10 cellular contexts compared by ENCODE assay signal in genomic region chr3:122409392-122409791, GRCh38. TPM values are rescaled to one million over a fixed set of nuclear protein-coding genes. Genes with fewer than 3 reads are reported as not detected.
DNase-seq lines count a peak whose midpoint lies in the region; ATAC-seq and TF ChIP-seq lines count a peak whose summit lies in the region.
"Had no signal": no experiment of that assay in that cellular context is flagged by ENCODE, and none has a peak within 500 bp of the region (broad histone marks: within the 10 kb centered on the region; RNA-seq: fewer than 3 reads in every experiment).

No MANE protein-coding gene starts in this region.

- H3K4me1 ChIP-seq in colonic mucosa: no peaks in the 10 kb centered on the region

- peak overlapping the region; percentile 3 for H3K27ac Mint-ChIP-seq in T-helper 1 cell treated with Interleukin-12 subunit alpha and Interleukin-12 subunit beta and Interleukin-4 antibody, amounts not matched to agents 30 μg/mL and 1 μg/mL, for 36 hours
- H3K27ac Mint-ChIP-seq in activated naive CD8-positive, alpha-beta T cell: peak overlapping the region; percentile 64
- H3K27ac Mint-ChIP-seq in natural killer cell treated with Interleukin-12 subunit alpha and Interleukin-12 subunit beta and Interleukin-15 and Interleukin-18, amount 100 ng/mL, for 72 hours: peak overlapping the region; percentile 12 to 67

- no peak for TF ChIP-seq CTCF in colonic mucosa (IDR thresholded peaks at IDR 0.05)

- H3K4me1 Mint-ChIP-seq in T-helper 1 cell treated with Interleukin-12 subunit alpha and Interleukin-12 subunit beta and Interleukin-4 antibody, amounts not matched to agents 30 μg/mL and 1 μg/mL, for 36 hours (ENCODE audit: low read depth): peaks cover 13% of the 10 kb centered on the region
- peaks cover 33% of the 10 kb centered on the region for H3K4me1 Mint-ChIP-seq in activated naive CD8-positive, alpha-beta T cell (ENCODE audit: low read depth)
- peaks cover 17 to 22% of the 10 kb centered on the region in 2 donors for H3K4me1 Mint-ChIP-seq in natural killer cell treated with Interleukin-12 subunit alpha and Interleukin-12 subunit beta and Interleukin-15 and Interleukin-18, amount 100 ng/mL, for 72 hours (ENCODE audit: low read depth in 2 of 2)

- H3K9ac ChIP-seq in colonic mucosa (ENCODE audit: low read depth in 2 of 2, low read length in 2 of 2): no peak overlapping the region

- H3K36me3 ChIP-seq in colonic mucosa: peaks cover 27% of the 10 kb centered on the region

- H3K9me3 ChIP-seq in colonic mucosa: no peaks in the 10 kb centered on the region

- ATAC-seq in natural killer cell treated with Interleukin-12 subunit alpha and Interleukin-12 subunit beta and Interleukin-15 and Interleukin-18, amount 100 ng/mL, for 72 hours: no peak
- ATAC-seq in GM21528 (IDR thresholded peaks at IDR 0.05; ENCODE audit: low FRiP score, unreplicated experiment): no peak
- ATAC-seq: Right ventricle myocardium inferior had no signal

- H3K4me3 ChIP-seq in colonic mucosa: no peak overlapping the region

- no peak for DNase-seq in T-helper 1 cell
- DNase-seq in KBM-7: peak; percentile 69
- no peak for DNase-seq in natural killer cell treated with Interleukin-12 subunit alpha and Interleukin-12 subunit beta and Interleukin-15 and Interleukin-18, amount 100 ng/mL, for 72 hours (ENCODE audit: low spot score)
- DNase-seq in colonic mucosa: no peak
- no peak for DNase-seq in KG1 (lab: John Stamatoyannopoulos, UW)
- DNase-seq: amniotic stem cell had no signal

- H3K4me3 Mint-ChIP-seq in T-helper 1 cell treated with Interleukin-12 subunit alpha and Interleukin-12 subunit beta and Interleukin-4 antibody, amounts not matched to agents 30 μg/mL and 1 μg/mL, for 36 hours: no peak overlapping the region
- no peak overlapping the region for H3K4me3 Mint-ChIP-seq in activated naive CD8-positive, alpha-beta T cell
- peak overlapping the region; percentile 60 for H3K4me3 Mint-ChIP-seq in natural killer cell treated with Interleukin-12 subunit alpha and Interleukin-12 subunit beta and Interleukin-15 and Interleukin-18, amount 100 ng/mL, for 72 hours

- intact Hi-C loops in colonic mucosa (cut with DNase I): no loop called here

- no peaks in the 10 kb centered on the region for H3K9me3 Mint-ChIP-seq in T-helper 1 cell treated with Interleukin-12 subunit alpha and Interleukin-12 subunit beta and Interleukin-4 antibody, amounts not matched to agents 30 μg/mL and 1 μg/mL, for 36 hours
- H3K9me3 Mint-ChIP-seq in activated naive CD8-positive, alpha-beta T cell (ENCODE audit: low read depth): no peaks in the 10 kb centered on the region
- H3K9me3 Mint-ChIP-seq in natural killer cell treated with Interleukin-12 subunit alpha and Interleukin-12 subunit beta and Interleukin-15 and Interleukin-18, amount 100 ng/mL, for 72 hours: no peaks in the 10 kb centered on the region

- H3K27me3 Mint-ChIP-seq in T-helper 1 cell treated with Interleukin-12 subunit alpha and Interleukin-12 subunit beta and Interleukin-4 antibody, amounts not matched to agents 30 μg/mL and 1 μg/mL, for 36 hours (ENCODE audit: low read depth): no peaks in the 10 kb centered on the region
- H3K27me3 Mint-ChIP-seq in activated naive CD8-positive, alpha-beta T cell: no peaks in the 10 kb centered on the region
- H3K27me3 Mint-ChIP-seq in natural killer cell treated with Interleukin-12 subunit alpha and Interleukin-12 subunit beta and Interleukin-15 and Interleukin-18, amount 100 ng/mL, for 72 hours: no peaks in the 10 kb centered on the region

- H3K27ac ChIP-seq in colonic mucosa: no peak overlapping the region

- in situ Hi-C loops in KBM-7 (cut with MboI; ENCODE audit: low pct_unique_long_range_greater_than_20kb, low sequenced_read_pairs): no loop called here

- H3K36me3 Mint-ChIP-seq in T-helper 1 cell treated with Interleukin-12 subunit alpha and Interleukin-12 subunit beta and Interleukin-4 antibody, amounts not matched to agents 30 μg/mL and 1 μg/mL, for 36 hours (ENCODE audit: low read depth): peaks cover 39% of the 10 kb centered on the region
- peaks cover 9% of the 10 kb centered on the region for H3K36me3 Mint-ChIP-seq in activated naive CD8-positive, alpha-beta T cell
- peaks cover 6% of the 10 kb centered on the region for H3K36me3 Mint-ChIP-seq in natural killer cell treated with Interleukin-12 subunit alpha and Interleukin-12 subunit beta and Interleukin-15 and Interleukin-18, amount 100 ng/mL, for 72 hours

- H3K27me3 ChIP-seq in colonic mucosa: no peaks in the 10 kb centered on the region

RNA-seq across cellular contexts. Expression of gene WDR5B, which starts 6.5 kb away (rescaled TPM):
- total RNA-seq in natural killer cell treated with Interleukin-12 subunit alpha and Interleukin-12 subunit beta and Interleukin-15 and Interleukin-18, amount 100 ng/mL, for 72 hours: 1 to 10 TPM; 4.4 to 5.8 TPM
- 1 to 10 TPM; 1.9 to 3.6 TPM for total RNA-seq in colonic mucosa

RNA-seq across cellular contexts. Expression of gene FAM162A, which starts 25.4 kb away (rescaled TPM):
- total RNA-seq in natural killer cell treated with Interleukin-12 subunit alpha and Interleukin-12 subunit beta and Interleukin-15 and Interleukin-18, amount 100 ng/mL, for 72 hours: 10 to 100 TPM; 37.3 to 53.4 TPM
- 100 to 1,000 TPM; 167 to 310 TPM for total RNA-seq in colonic mucosa

RNA-seq across cellular contexts. Expression of gene MIX23, which starts 26.4 kb away (rescaled TPM):
- total RNA-seq in natural killer cell treated with Interleukin-12 subunit alpha and Interleukin-12 subunit beta and Interleukin-15 and Interleukin-18, amount 100 ng/mL, for 72 hours: 10 to 100 TPM; 48.2 to 59.0 TPM
- total RNA-seq in colonic mucosa: 10 to 100 TPM; 44.5 to 66.6 TPM

Comparison
In these comparisons a context has a peak if more than half of its experiments do, and no peak if none do; other contexts are left out.
1. H3K27ac Mint-ChIP-seq: peak in every context shown above with its lines; median percentile 64 in activated naive CD8-positive, alpha-beta T cell; 40 in natural killer cell treated with Interleukin-12 subunit alpha and Interleukin-12 subunit beta and Interleukin-15 and Interleukin-18, amount 100 ng/mL, for 72 hours; 3 in T-helper 1 cell treated with Interleukin-12 subunit alpha and Interleukin-12 subunit beta and Interleukin-4 antibody, amounts not matched to agents 30 μg/mL and 1 μg/mL, for 36 hours.